ENCODE assay signal across 1 cellular context in the genomic region with DNA sequence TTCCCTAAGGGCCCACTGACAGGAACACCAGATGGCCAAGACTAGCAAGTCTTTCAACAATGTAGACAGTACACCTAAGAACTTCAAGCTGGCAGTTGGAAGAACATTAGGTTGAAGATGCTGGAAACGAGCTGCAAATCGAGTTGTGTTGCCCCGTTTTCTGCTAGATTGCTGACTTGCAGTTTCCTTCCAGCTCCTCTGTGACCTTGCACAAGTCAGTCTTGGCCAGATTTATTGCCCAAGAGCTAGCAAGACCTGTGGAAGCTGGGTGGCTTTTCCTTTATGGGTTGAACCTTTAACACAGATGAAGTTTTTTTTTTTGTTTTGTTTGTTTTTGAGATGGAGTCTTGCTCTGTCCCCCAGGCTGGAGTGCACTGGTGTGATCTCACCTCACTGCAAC.
TF ChIP-seq lines count a peak whose summit lies in the region.

No MANE protein-coding gene starts in this region.

TF ChIP-seq in K562, 482 proteins besides CTCF, POLR2A, EP300 and RAD21:
- TF ChIP-seq, protein P1, sequence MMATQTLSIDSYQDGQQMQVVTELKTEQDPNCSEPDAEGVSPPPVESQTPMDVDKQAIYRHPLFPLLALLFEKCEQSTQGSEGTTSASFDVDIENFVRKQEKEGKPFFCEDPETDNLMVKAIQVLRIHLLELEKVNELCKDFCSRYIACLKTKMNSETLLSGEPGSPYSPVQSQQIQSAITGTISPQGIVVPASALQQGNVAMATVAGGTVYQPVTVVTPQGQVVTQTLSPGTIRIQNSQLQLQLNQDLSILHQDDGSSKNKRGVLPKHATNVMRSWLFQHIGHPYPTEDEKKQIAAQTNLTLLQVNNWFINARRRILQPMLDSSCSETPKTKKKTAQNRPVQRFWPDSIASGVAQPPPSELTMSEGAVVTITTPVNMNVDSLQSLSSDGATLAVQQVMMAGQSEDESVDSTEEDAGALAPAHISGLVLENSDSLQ (IDR thresholded peaks at IDR 0.05): peak; percentile 58
- TF ChIP-seq, protein P2, sequence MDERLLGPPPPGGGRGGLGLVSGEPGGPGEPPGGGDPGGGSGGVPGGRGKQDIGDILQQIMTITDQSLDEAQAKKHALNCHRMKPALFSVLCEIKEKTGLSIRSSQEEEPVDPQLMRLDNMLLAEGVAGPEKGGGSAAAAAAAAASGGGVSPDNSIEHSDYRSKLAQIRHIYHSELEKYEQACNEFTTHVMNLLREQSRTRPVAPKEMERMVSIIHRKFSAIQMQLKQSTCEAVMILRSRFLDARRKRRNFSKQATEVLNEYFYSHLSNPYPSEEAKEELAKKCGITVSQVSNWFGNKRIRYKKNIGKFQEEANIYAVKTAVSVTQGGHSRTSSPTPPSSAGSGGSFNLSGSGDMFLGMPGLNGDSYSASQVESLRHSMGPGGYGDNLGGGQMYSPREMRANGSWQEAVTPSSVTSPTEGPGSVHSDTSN (CRISPR knock-in tag; IDR thresholded peaks at IDR 0.05; ENCODE audit: low read depth): no peak
- TF ChIP-seq, protein P2 (tag; conservative IDR thresholded peaks at IDR 0.05; ENCODE audit: low read depth): peak; percentile 65
- TF ChIP-seq CBX5 (IDR thresholded peaks at IDR 0.05; ENCODE audit: borderline replicate concordance, low read depth) (no peak), C11orf30 (IDR thresholded peaks at IDR 0.05; ENCODE audit: low read depth) (peak; percentile 95), ZNF316 (IDR thresholded peaks at IDR 0.05) (peak; percentile 97), MAFF (IDR thresholded peaks at IDR 0.05; ENCODE audit: low read length) (peak; percentile 80), BHLHE40 (IDR thresholded peaks at IDR 0.05; ENCODE audit: low read length) (no peak), MEIS2 (IDR thresholded peaks at IDR 0.05; ENCODE audit: partially characterized antibody) (peak; percentile 34), MAFG (tag; conservative IDR thresholded peaks at IDR 0.05) (peak; percentile 94), CEBPB (tag; IDR thresholded peaks at IDR 0.05) (peak; percentile 70), PHF8 (IDR thresholded peaks at IDR 0.05; ENCODE audit: borderline replicate concordance, low read length) (no peak), MAFK (IDR thresholded peaks at IDR 0.05; ENCODE audit: low read length) (peak; percentile 80)
TF ChIP-seq in K562: peak in this region for 9.
